8 cellular contexts compared by ENCODE assay signal in the genomic region with DNA sequence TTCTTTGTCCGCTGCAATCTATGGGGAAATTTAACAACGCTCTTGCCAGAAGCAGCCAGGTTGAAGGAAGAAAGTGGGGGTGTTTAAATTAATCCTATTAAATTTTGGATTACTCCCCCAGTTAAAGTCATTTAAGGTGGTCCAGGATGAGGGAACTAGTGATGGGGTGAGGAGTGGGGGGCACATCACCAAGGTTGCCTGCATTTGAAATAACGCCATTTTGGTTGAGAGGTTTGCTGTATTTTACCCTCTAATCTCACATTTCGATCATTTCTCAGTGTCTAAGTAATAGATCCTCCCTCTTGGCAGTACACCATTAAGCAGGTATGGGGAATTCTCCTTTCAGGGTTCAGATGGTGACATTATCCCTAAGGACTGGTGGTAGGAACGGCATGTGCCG. TPM values are rescaled to one million over a fixed set of nuclear protein-coding genes. Genes with fewer than 3 reads are reported as not detected.
DNase-seq lines count a peak whose midpoint lies in the region; ATAC-seq and TF ChIP-seq lines count a peak whose summit lies in the region.

No MANE protein-coding gene starts in this region.

- TF ChIP-seq CTCF in HFFc6 (IDR thresholded peaks at IDR 0.05) (no peak), astrocyte of the cerebellum (IDR thresholded peaks at IDR 0.05; ENCODE audit: low read depth, low read length, missing control alignments) (no peak)

- H3K9me3 Mint-ChIP-seq in HFFc6 (no peaks in the 10 kb centered on the region), immature natural killer cell (peaks cover 0 to 5% (median 0%) of the 10 kb centered on the region in 6 donors)

- H3K4me1 Mint-ChIP-seq in HFFc6 (ENCODE audit: low read depth) (peaks cover 64% of the 10 kb centered on the region), immature natural killer cell (peaks cover 38 to 50% of the 10 kb centered on the region in 2 donors)

- H3K4me3 ChIP-seq in astrocyte of the cerebellum (ENCODE audit: low read depth, low read length) (peak overlapping the region; percentile 73), skin epidermis (peak overlapping the region; percentile 58 to 72 (median 64))

- H3K4me3 Mint-ChIP-seq in HFFc6 (peak overlapping the region; percentile 92), immature natural killer cell (peak overlapping the region; percentile 68 to 93 (median 83))

- H3K36me3 Mint-ChIP-seq in HFFc6 (ENCODE audit: low read depth) (no peaks in the 10 kb centered on the region), immature natural killer cell (peaks cover 0 to 4% (median 3%) of the 10 kb centered on the region in 3 donors)

- in situ Hi-C loops in astrocyte of the cerebellum (cut with HindIII; ENCODE audit: low sequenced_read_pairs) = no loop called here

- ATAC-seq in GM18909 (IDR thresholded peaks at IDR 0.05; ENCODE audit: poor library complexity, unreplicated experiment) = no peak

- DNase-seq in HFFc6 (no peak), astrocyte of the cerebellum (ENCODE audit: low read depth) (no peak), immature natural killer cell (no peak), SW480 (ENCODE audit: low spot score) (no peak), AG20443 (ENCODE audit: low spot score) (no peak), foreskin melanocyte (no peak)

- peak overlapping the region; percentile 95 for H3K27ac Mint-ChIP-seq in HFFc6
- no peak overlapping the region for H3K27ac Mint-ChIP-seq in immature natural killer cell

- H3K27me3 Mint-ChIP-seq in HFFc6 (ENCODE audit: insufficient read depth) = no peaks in the 10 kb centered on the region; the same call in 1 of the 2 replicates
- H3K27me3 Mint-ChIP-seq in immature natural killer cell (ENCODE audit: low read depth in 3 of 3) = peaks cover 16 to 47% (median 23%) of the 10 kb centered on the region in 3 donors

- H3K27ac ChIP-seq in skin epidermis = peak overlapping the region in 20 of 21 experiments; percentile 45 to 90 (median 80)

RNA-seq across cellular contexts. Expression of gene FLRT2, which starts 2.6 kb away (rescaled TPM):
- 10 to 100 TPM; 31.1 to 59.0 (median 37.1) TPM for total RNA-seq in HFFc6 (2021; fragmentation: NEBNext Ultra II Directional; extraction: Animal tissue kit (Norgen Biotek cat#: 25700))
- polyA plus RNA-seq in immature natural killer cell = not detected
